In the genomic region with DNA sequence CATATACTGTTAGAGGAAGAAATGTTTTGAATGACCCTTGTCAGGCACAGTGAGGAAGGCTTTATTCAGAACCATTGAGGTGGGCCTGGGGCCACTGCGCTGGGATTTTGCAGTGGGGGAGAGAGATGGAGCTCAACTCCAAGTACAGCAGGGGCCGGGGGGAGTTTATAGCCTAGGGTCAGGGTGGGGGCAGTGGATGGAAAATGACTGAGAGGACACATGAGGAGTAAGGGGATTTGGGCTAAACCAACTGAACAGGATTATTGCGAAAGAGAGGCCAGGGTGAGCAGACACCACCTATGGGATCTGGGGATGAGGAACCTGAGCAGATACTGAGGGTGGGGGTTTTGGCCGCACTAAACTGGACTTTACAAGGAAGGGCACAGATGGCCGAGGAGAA, we compare ENCODE assay signal across 26 cellular contexts. TPM values are rescaled to one million over a fixed set of nuclear protein-coding genes. Genes with fewer than 3 reads are reported as not detected.
DNase-seq lines count a peak whose midpoint lies in the region; ATAC-seq and TF ChIP-seq lines count a peak whose summit lies in the region.
"Had no signal": no experiment of that assay in that cellular context is flagged by ENCODE, and none has a peak within 500 bp of the region (broad histone marks: within the 10 kb centered on the region; RNA-seq: fewer than 3 reads in every experiment).

No MANE protein-coding gene starts in this region.

- H3K9me3 Mint-ChIP-seq in activated naive CD4-positive, alpha-beta T cell treated with anti-CD3 and anti-CD28 coated beads, Interleukin-2, amount 10 ng/mL, durations not matched to agents 7 days and 5 days, result peaks cover 9% of the 10 kb centered on the region
- H3K9me3 Mint-ChIP-seq in activated naive CD4-positive, alpha-beta T cell treated with anti-CD3 and anti-CD28 coated beads for 36 hours, result peaks cover 5% of the 10 kb centered on the region
- H3K9me3 Mint-ChIP-seq in osteocyte (ENCODE audit: unreplicated experiment) (peaks cover 6% of the 10 kb centered on the region), WTC11 (peaks cover 5% of the 10 kb centered on the region; the same call in 1 of the 2 replicates)
- H3K9me3 Mint-ChIP-seq: CD8-positive, alpha-beta T cell had no signal

- TF ChIP-seq CTCF in coronary artery (IDR thresholded peaks at IDR 0.05) (no peak), osteocyte (IDR thresholded peaks at IDR 0.05) (no peak), WTC11 (IDR thresholded peaks at IDR 0.05) (no peak)

- peaks cover 26% of the 10 kb centered on the region for H3K4me1 Mint-ChIP-seq in activated naive CD4-positive, alpha-beta T cell treated with anti-CD3 and anti-CD28 coated beads, Interleukin-2, amount 10 ng/mL, durations not matched to agents 7 days and 5 days
- peaks cover 25% of the 10 kb centered on the region for H3K4me1 Mint-ChIP-seq in activated naive CD4-positive, alpha-beta T cell treated with anti-CD3 and anti-CD28 coated beads for 36 hours (ENCODE audit: low read depth)
- H3K4me1 Mint-ChIP-seq in osteocyte (ENCODE audit: unreplicated experiment), result peaks cover 2% of the 10 kb centered on the region
- peaks cover 15% of the 10 kb centered on the region for H3K4me1 Mint-ChIP-seq in WTC11

- intact Hi-C loops in activated naive CD4-positive, alpha-beta T cell treated with anti-CD3 and anti-CD28 coated beads for 36 hours (cut with micrococcal nuclease), result no loop called here

- POLR2A ChIA-PET in WTC11 (lab: Charles Lee), result no interaction called here

- CTCF ChIA-PET in activated naive CD4-positive, alpha-beta T cell treated with anti-CD3 and anti-CD28 coated beads, Interleukin-2, amount 10 ng/mL, durations not matched to agents 7 days and 5 days (lab: Charles Lee), result no interaction called here
- CTCF ChIA-PET in activated naive CD4-positive, alpha-beta T cell treated with anti-CD3 and anti-CD28 coated beads for 36 hours (lab: Charles Lee), result no interaction called here
- CTCF ChIA-PET in WTC11 (lab: Charles Lee), result no interaction called here

- DNase-seq in activated naive CD4-positive, alpha-beta T cell treated with anti-CD3 and anti-CD28 coated beads, Interleukin-2, amount 10 ng/mL, durations not matched to agents 7 days and 5 days, result peak; percentile 11
- DNase-seq in activated naive CD4-positive, alpha-beta T cell treated with anti-CD3 and anti-CD28 coated beads for 36 hours, result no peak
- DNase-seq in coronary artery (ENCODE audit: low spot score) (peak; percentile 21), osteocyte (ENCODE audit: extremely low spot score, unreplicated experiment) (peak; percentile 72), WTC11 (ENCODE audit: low spot score) (no peak), anterior cingulate cortex (lab: John Stamatoyannopoulos, UW) (no peak)
- DNase-seq: 8988T; AML-193; C1 segment of cervical spinal cord; Calu3; CD8-positive, alpha-beta T cell; DMS153; MM.1S; NCI-H1092 treated with DMSO at 0.1 percent for 48 hours; NCI-H1436 treated with DMSO at 0.1 percent for 48 hours; NCI-H1930; NCI-H226; NCI-H510A treated with DMSO at 0.1 percent for 48 hours; NCI-H748 treated with DMSO at 0.1 percent for 48 hours; PC-9; SIG-M5; SK-N-SH had no signal

- no peak overlapping the region for H3K4me3 Mint-ChIP-seq in activated naive CD4-positive, alpha-beta T cell treated with anti-CD3 and anti-CD28 coated beads, Interleukin-2, amount 10 ng/mL, durations not matched to agents 7 days and 5 days
- no peak overlapping the region for H3K4me3 Mint-ChIP-seq in activated naive CD4-positive, alpha-beta T cell treated with anti-CD3 and anti-CD28 coated beads for 36 hours
- H3K4me3 Mint-ChIP-seq in osteocyte (ENCODE audit: unreplicated experiment), result no peak overlapping the region
- no peak overlapping the region for H3K4me3 Mint-ChIP-seq in WTC11
- H3K4me3 Mint-ChIP-seq: CD8-positive, alpha-beta T cell; IgD-negative memory B cell had no signal

- H3K27me3 Mint-ChIP-seq in activated naive CD4-positive, alpha-beta T cell treated with anti-CD3 and anti-CD28 coated beads, Interleukin-2, amount 10 ng/mL, durations not matched to agents 7 days and 5 days, result no peaks in the 10 kb centered on the region
- H3K27me3 Mint-ChIP-seq in activated naive CD4-positive, alpha-beta T cell treated with anti-CD3 and anti-CD28 coated beads for 36 hours (ENCODE audit: low read depth), result no peaks in the 10 kb centered on the region
- H3K27me3 Mint-ChIP-seq in osteocyte (ENCODE audit: unreplicated experiment) (no peaks in the 10 kb centered on the region), WTC11 (ENCODE audit: low read depth) (no peaks in the 10 kb centered on the region)
- H3K27me3 Mint-ChIP-seq: IgD-negative memory B cell had no signal

- no peak overlapping the region for H3K4me3 ChIP-seq in coronary artery
- H3K4me3 ChIP-seq: PC-9 had no signal

- no peak overlapping the region for H3K27ac Mint-ChIP-seq in activated naive CD4-positive, alpha-beta T cell treated with anti-CD3 and anti-CD28 coated beads, Interleukin-2, amount 10 ng/mL, durations not matched to agents 7 days and 5 days
- H3K27ac Mint-ChIP-seq in activated naive CD4-positive, alpha-beta T cell treated with anti-CD3 and anti-CD28 coated beads for 36 hours, result no peak overlapping the region
- H3K27ac Mint-ChIP-seq in osteocyte (ENCODE audit: unreplicated experiment) (no peak overlapping the region), WTC11 (no peak overlapping the region)
- H3K27ac Mint-ChIP-seq: CD8-positive, alpha-beta T cell; IgD-negative memory B cell had no signal

- H3K27ac ChIP-seq in coronary artery, result no peak overlapping the region
- H3K27ac ChIP-seq: PC-9, RWPE1 had no signal

- no peak for ATAC-seq in WTC11
- no peak for ATAC-seq in GM18870 (IDR thresholded peaks at IDR 0.05; ENCODE audit: unreplicated experiment)
- ATAC-seq: CD8-positive, alpha-beta T cell; HCT116 had no signal

- peaks cover 48% of the 10 kb centered on the region for H3K36me3 Mint-ChIP-seq in activated naive CD4-positive, alpha-beta T cell treated with anti-CD3 and anti-CD28 coated beads, Interleukin-2, amount 10 ng/mL, durations not matched to agents 7 days and 5 days
- H3K36me3 Mint-ChIP-seq in activated naive CD4-positive, alpha-beta T cell treated with anti-CD3 and anti-CD28 coated beads for 36 hours (ENCODE audit: low read depth), result peaks cover 42% of the 10 kb centered on the region
- H3K36me3 Mint-ChIP-seq in osteocyte (ENCODE audit: unreplicated experiment) (peaks cover 5% of the 10 kb centered on the region), WTC11 (peaks cover 57% of the 10 kb centered on the region)

TF ChIP-seq in WTC11, 78 proteins besides CTCF, POLR2A, EP300 and RAD21 (continues in another document):
- TF ChIP-seq JAZF1 (CRISPR knock-in tag; IDR thresholded peaks at IDR 0.05) (no peak), FOXJ3 (CRISPR knock-in tag; IDR thresholded peaks at IDR 0.05; ENCODE audit: borderline replicate concordance) (no peak), ESRRA (CRISPR knock-in tag; IDR thresholded peaks at IDR 0.05; ENCODE audit: borderline replicate concordance) (no peak), CREB1 (CRISPR knock-in tag; IDR thresholded peaks at IDR 0.05) (no peak)
- TF ChIP-seq, protein P1, sequence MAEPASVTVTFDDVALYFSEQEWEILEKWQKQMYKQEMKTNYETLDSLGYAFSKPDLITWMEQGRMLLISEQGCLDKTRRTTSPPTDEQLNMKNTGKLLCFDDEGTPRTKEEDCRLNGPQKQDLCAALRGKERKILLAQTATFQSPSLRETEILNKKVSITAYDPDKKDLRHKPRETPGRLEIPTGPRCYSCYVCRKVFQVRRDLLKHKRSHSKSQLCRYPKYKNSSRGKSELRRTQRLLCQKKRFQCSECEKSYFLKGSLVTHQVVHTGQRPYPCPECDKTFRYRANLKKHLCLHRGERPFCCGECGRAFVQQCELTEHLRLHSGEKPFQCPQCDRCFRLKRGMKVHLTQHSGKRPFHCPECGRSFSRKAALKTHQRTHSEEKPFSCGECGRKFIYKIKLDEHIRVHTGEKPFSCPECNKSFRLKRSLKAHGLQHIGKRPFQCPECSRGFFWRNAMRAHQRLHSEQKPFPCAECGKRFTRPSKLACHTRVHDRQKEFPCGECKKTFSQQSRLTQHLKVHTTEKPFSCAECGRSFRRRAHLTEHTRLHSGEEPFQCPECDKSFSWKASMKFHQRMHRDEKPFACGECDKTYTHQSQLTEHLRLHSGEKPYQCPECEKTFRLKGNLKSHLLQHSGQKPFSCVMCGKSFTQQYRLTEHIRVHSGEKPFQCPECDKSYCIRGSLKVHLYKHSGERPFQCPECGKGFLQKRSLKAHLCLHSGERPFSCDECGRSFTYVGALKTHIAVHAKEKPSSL (CRISPR knock-in tag; conservative IDR thresholded peaks at IDR 0.05), result no peak
- TF ChIP-seq, protein P2, sequence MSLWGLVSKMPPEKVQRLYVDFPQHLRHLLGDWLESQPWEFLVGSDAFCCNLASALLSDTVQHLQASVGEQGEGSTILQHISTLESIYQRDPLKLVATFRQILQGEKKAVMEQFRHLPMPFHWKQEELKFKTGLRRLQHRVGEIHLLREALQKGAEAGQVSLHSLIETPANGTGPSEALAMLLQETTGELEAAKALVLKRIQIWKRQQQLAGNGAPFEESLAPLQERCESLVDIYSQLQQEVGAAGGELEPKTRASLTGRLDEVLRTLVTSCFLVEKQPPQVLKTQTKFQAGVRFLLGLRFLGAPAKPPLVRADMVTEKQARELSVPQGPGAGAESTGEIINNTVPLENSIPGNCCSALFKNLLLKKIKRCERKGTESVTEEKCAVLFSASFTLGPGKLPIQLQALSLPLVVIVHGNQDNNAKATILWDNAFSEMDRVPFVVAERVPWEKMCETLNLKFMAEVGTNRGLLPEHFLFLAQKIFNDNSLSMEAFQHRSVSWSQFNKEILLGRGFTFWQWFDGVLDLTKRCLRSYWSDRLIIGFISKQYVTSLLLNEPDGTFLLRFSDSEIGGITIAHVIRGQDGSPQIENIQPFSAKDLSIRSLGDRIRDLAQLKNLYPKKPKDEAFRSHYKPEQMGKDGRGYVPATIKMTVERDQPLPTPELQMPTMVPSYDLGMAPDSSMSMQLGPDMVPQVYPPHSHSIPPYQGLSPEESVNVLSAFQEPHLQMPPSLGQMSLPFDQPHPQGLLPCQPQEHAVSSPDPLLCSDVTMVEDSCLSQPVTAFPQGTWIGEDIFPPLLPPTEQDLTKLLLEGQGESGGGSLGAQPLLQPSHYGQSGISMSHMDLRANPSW (CRISPR knock-in tag; conservative IDR thresholded peaks at IDR 0.05; ENCODE audit: low read depth), result no peak
- TF ChIP-seq, protein P3, sequence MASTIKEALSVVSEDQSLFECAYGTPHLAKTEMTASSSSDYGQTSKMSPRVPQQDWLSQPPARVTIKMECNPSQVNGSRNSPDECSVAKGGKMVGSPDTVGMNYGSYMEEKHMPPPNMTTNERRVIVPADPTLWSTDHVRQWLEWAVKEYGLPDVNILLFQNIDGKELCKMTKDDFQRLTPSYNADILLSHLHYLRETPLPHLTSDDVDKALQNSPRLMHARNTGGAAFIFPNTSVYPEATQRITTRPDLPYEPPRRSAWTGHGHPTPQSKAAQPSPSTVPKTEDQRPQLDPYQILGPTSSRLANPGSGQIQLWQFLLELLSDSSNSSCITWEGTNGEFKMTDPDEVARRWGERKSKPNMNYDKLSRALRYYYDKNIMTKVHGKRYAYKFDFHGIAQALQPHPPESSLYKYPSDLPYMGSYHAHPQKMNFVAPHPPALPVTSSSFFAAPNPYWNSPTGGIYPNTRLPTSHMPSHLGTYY (CRISPR knock-in tag; IDR thresholded peaks at IDR 0.05), result no peak

RNA-seq across cellular contexts. Expression of gene CEP72, which starts 6.3 kb away (rescaled TPM):
- 10 to 100 TPM; 18.3 to 18.8 TPM for total RNA-seq in activated naive CD4-positive, alpha-beta T cell treated with anti-CD3 and anti-CD28 coated beads for 36 hours
- 5.4 and 7.6 TPM in 2 replicates for total RNA-seq in osteocyte
- 26.6 to 29.9 TPM (median 29.2 TPM) in 3 replicates for total RNA-seq in WTC11 (2021)

Comparison
In these comparisons a context has a peak if more than half of its experiments do, and no peak if none do; other contexts are left out.
1. DNase-seq: peak in activated naive CD4-positive, alpha-beta T cell treated with anti-CD3 and anti-CD28 coated beads, Interleukin-2, amount 10 ng/mL, durations not matched to agents 7 days and 5 days (single experiment), coronary artery (single experiment) and osteocyte (single experiment); none in activated naive CD4-positive, alpha-beta T cell treated with anti-CD3 and anti-CD28 coated beads for 36 hours (single experiment), WTC11 (single experiment) and anterior cingulate cortex (0 of 58).